Comparison of ENCODE assay signal across 9 cellular contexts in the genomic region with DNA sequence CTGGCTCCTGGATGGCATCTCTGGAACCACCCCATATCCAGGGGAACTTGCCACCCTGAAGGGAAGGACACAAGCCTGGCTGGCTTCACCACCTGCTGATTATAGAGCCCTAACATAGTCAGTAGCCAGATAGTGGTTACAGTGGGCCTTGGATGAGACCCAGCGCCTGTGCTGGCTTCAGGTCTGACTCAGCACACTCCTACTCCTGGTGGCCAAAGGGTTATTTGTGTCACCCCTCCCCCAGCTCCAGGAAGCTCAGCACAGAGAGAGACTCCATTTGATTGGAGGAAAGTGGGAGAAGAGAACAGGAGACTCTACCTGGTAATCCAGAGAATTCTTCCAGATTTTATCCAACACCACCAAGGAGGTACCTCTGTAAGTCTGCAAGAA. TPM values are rescaled to one million over a fixed set of nuclear protein-coding genes. Genes with fewer than 3 reads are reported as not detected.
DNase-seq lines count a peak whose midpoint lies in the region; ATAC-seq and TF ChIP-seq lines count a peak whose summit lies in the region.
"Had no signal": no experiment of that assay in that cellular context is flagged by ENCODE, and none has a peak within 500 bp of the region (broad histone marks: within the 10 kb centered on the region; RNA-seq: fewer than 3 reads in every experiment).

No MANE protein-coding gene starts in this region.

- no peak overlapping the region for H3K4me3 Mint-ChIP-seq in T-helper 2 cell treated with Interferon-gamma antibody and Interleukin-4, amounts not matched to agents 5 μg/mL and 100 μg/mL, for 36 hours

- no peaks in the 10 kb centered on the region for H3K27me3 Mint-ChIP-seq in T-helper 2 cell treated with Interferon-gamma antibody and Interleukin-4, amounts not matched to agents 5 μg/mL and 100 μg/mL, for 36 hours (ENCODE audit: low read depth)

- TF ChIP-seq CTCF in adrenal gland (IDR thresholded peaks at IDR 0.05) (peak in 1 of 6 experiments; percentile 6), esophagus squamous epithelium (IDR thresholded peaks at IDR 0.05) (no peak)

- H3K9me3 ChIP-seq in adrenal gland (replicated peaks in 1 of 3) = peaks cover 0 to 15% (median 0%) of the 10 kb centered on the region in 3 donors
- H3K9me3 ChIP-seq in esophagus squamous epithelium = peaks cover 0 to 9% (median 9%) of the 10 kb centered on the region in 3 donors

- H3K36me3 Mint-ChIP-seq in T-helper 2 cell treated with Interferon-gamma antibody and Interleukin-4, amounts not matched to agents 5 μg/mL and 100 μg/mL, for 36 hours (ENCODE audit: low read depth) = peaks cover 54% of the 10 kb centered on the region

- no peak overlapping the region for H3K27ac Mint-ChIP-seq in T-helper 2 cell treated with Interferon-gamma antibody and Interleukin-4, amounts not matched to agents 5 μg/mL and 100 μg/mL, for 36 hours

- H3K4me3 ChIP-seq in adrenal gland = no peak overlapping the region
- no peak overlapping the region for H3K4me3 ChIP-seq in esophagus squamous epithelium

- H3K4me1 ChIP-seq in adrenal gland (replicated peaks in 1 of 2) = peaks cover 6 to 27% of the 10 kb centered on the region in 2 donors
- peaks cover 3 to 12% (median 7%) of the 10 kb centered on the region in 3 donors for H3K4me1 ChIP-seq in esophagus squamous epithelium

- WGBS in adrenal gland, 4 donors = 40 to 80% (median 53%) methylated on average over 1 of the region's 1 CpG
- no CpG with 5 or more reads among the region's 1 CpG for WGBS in esophagus squamous epithelium, 2 donors

- H3K4me1 Mint-ChIP-seq in T-helper 2 cell treated with Interferon-gamma antibody and Interleukin-4, amounts not matched to agents 5 μg/mL and 100 μg/mL, for 36 hours (ENCODE audit: low read depth) = peaks cover 21% of the 10 kb centered on the region

- DNase-seq in adrenal gland = peak; percentile 35 to 75 (median 69)
- peak; percentile 91 for DNase-seq in myocyte (ENCODE audit: low read depth)
- DNase-seq in esophagus squamous epithelium (lab: John Stamatoyannopoulos, UW) = no peak
- DNase-seq in DMS 273 (lab: John Stamatoyannopoulos, UW; ENCODE audit: unreplicated experiment) = no peak
- no peak for DNase-seq in T-helper 2 cell treated with Interferon-gamma antibody and Interleukin-4, amounts not matched to agents 5 μg/mL and 100 μg/mL, for 36 hours (ENCODE audit: low spot score)
- no peak for DNase-seq in stimulated activated CD4-positive, alpha-beta T cell treated with anti-CD3 and anti-CD28 coated beads, Interleukin-2, amount 100 ng/mL, for 24 hours
- DNase-seq: caudate nucleus had no signal

- intact Hi-C loops in adrenal gland (cut with DNase I) = no loop called here
- intact Hi-C loops in esophagus squamous epithelium (cut with DNase I) = no loop called here

- no peaks in the 10 kb centered on the region for H3K27me3 ChIP-seq in adrenal gland
- no peaks in the 10 kb centered on the region for H3K27me3 ChIP-seq in esophagus squamous epithelium

- TF ChIP-seq POLR2A in adrenal gland (IDR thresholded peaks at IDR 0.05) (no peak), esophagus squamous epithelium (IDR thresholded peaks at IDR 0.05) (no peak)

- H3K27ac ChIP-seq in adrenal gland (peak overlapping the region in 2 of 5 donors; percentile 42 to 70), esophagus squamous epithelium (no peak overlapping the region)

- H3K36me3 ChIP-seq in adrenal gland (replicated peaks in 1 of 2) (no peaks in the 10 kb centered on the region), esophagus squamous epithelium (peaks cover 0 to 5% (median 0%) of the 10 kb centered on the region in 3 donors)

- H3K9me3 Mint-ChIP-seq in T-helper 2 cell treated with Interferon-gamma antibody and Interleukin-4, amounts not matched to agents 5 μg/mL and 100 μg/mL, for 36 hours = peaks cover 45% of the 10 kb centered on the region

- peak; percentile 63 for ATAC-seq in GM19043 (IDR thresholded peaks at IDR 0.05; ENCODE audit: low read depth, unreplicated experiment)
- peak; percentile 94 for ATAC-seq in HG02884 (IDR thresholded peaks at IDR 0.05; ENCODE audit: unreplicated experiment)

RNA-seq across cellular contexts. Expression of gene SNX14, which starts 12.8 kb away (rescaled TPM):
- total RNA-seq in adrenal gland (100 to 1,000 TPM in 2 of 8 donors, 10 to 100 TPM in 6; 60.0 to 141 (median 78.2) TPM), myocyte (78.3 and 82.6 TPM in 2 replicates), esophagus squamous epithelium (10 to 100 TPM; 40.5 to 52.3 (median 46.2) TPM)
- 100 to 1,000 TPM in 2 of 3 donors, 10 to 100 TPM in 1; 86.6 to 192 (median 105) TPM for polyA plus RNA-seq in adrenal gland
- 39.8 TPM for polyA plus RNA-seq in myocyte (2012)

Comparison
In these comparisons a context has a peak if more than half of its experiments do, and no peak if none do; other contexts are left out.
1. DNase-seq: peak in adrenal gland (7 of 7) and myocyte (single experiment); none in esophagus squamous epithelium (single experiment), DMS 273 (single experiment), T-helper 2 cell treated with Interferon-gamma antibody and Interleukin-4, amounts not matched to agents 5 μg/mL and 100 μg/mL, for 36 hours (single experiment) and stimulated activated CD4-positive, alpha-beta T cell treated with anti-CD3 and anti-CD28 coated beads, Interleukin-2, amount 100 ng/mL, for 24 hours (0 of 2).